ENCODE assay signal across 1 cellular context in the genomic region with DNA sequence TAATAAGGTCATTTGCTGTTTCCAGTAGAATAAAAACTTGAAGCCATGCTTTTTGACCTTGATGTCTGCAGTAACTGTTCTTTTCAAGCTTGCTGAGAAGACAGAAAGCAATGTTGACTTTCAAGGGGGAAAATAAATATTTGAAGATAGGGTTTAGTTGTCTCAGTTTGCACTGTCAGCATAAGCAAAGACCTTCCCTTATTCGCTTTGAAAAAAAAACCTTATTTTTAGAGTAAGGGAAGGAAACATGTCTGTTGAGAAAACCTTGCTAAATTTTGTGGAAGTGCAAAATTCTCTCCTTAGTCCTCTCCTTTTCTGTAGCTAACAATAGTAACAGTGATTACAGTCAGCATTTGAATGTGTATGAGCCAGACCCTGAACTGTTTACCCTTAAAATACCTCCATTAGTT.
A peak's percentile ranks its signal among the peaks of the same experiment; 100 is the strongest.
TF ChIP-seq lines count a peak whose summit lies in the region.

No MANE protein-coding gene starts in this region.

TF ChIP-seq in HepG2, 621 proteins besides CTCF, POLR2A, EP300 and RAD21 (continued from another document and continues in another):
- no peak for TF ChIP-seq AHR (CRISPR knock-in tag; IDR thresholded peaks at IDR 0.05)
- peak; percentile 92 for TF ChIP-seq HDAC2 (CRISPR knock-in tag; IDR thresholded peaks at IDR 0.05)
- no peak for TF ChIP-seq MAZ (IDR thresholded peaks at IDR 0.05; ENCODE audit: borderline replicate concordance, low read depth, low read length)
- TF ChIP-seq MAZ (CRISPR knock-in tag; IDR thresholded peaks at IDR 0.05; ENCODE audit: low read depth), result no peak
- TF ChIP-seq ZNF567 (CRISPR knock-in tag; IDR thresholded peaks at IDR 0.05; ENCODE audit: borderline replicate concordance), result no peak
- TF ChIP-seq JUNB (CRISPR knock-in tag; IDR thresholded peaks at IDR 0.05; ENCODE audit: borderline replicate concordance), result no peak
- TF ChIP-seq ZNF382 (CRISPR knock-in tag; IDR thresholded peaks at IDR 0.05; ENCODE audit: borderline replicate concordance), result no peak
- TF ChIP-seq, protein P1, sequence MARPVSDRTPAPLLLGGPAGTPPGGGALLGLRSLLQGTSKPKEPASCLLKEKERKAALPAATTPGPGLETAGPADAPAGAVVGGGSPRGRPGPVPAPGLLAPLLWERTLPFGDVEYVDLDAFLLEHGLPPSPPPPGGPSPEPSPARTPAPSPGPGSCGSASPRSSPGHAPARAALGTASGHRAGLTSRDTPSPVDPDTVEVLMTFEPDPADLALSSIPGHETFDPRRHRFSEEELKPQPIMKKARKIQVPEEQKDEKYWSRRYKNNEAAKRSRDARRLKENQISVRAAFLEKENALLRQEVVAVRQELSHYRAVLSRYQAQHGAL (CRISPR knock-in tag; IDR thresholded peaks at IDR 0.05; ENCODE audit: not compliant biosample characterization), result no peak
- TF ChIP-seq ZFP90 (CRISPR knock-in tag; IDR thresholded peaks at IDR 0.05; ENCODE audit: borderline replicate concordance), result no peak
- no peak for TF ChIP-seq ZNF552 (CRISPR knock-in tag; IDR thresholded peaks at IDR 0.05; ENCODE audit: borderline replicate concordance)
- 0 out of 2 replicates have a peak, but pooled peaks have one; percentile 42 for TF ChIP-seq POGZ (CRISPR knock-in tag; IDR thresholded peaks at IDR 0.05)
- TF ChIP-seq, protein P2, sequence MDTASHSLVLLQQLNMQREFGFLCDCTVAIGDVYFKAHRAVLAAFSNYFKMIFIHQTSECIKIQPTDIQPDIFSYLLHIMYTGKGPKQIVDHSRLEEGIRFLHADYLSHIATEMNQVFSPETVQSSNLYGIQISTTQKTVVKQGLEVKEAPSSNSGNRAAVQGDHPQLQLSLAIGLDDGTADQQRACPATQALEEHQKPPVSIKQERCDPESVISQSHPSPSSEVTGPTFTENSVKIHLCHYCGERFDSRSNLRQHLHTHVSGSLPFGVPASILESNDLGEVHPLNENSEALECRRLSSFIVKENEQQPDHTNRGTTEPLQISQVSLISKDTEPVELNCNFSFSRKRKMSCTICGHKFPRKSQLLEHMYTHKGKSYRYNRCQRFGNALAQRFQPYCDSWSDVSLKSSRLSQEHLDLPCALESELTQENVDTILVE (CRISPR knock-in tag; IDR thresholded peaks at IDR 0.05), result no peak
- TF ChIP-seq, protein P3, sequence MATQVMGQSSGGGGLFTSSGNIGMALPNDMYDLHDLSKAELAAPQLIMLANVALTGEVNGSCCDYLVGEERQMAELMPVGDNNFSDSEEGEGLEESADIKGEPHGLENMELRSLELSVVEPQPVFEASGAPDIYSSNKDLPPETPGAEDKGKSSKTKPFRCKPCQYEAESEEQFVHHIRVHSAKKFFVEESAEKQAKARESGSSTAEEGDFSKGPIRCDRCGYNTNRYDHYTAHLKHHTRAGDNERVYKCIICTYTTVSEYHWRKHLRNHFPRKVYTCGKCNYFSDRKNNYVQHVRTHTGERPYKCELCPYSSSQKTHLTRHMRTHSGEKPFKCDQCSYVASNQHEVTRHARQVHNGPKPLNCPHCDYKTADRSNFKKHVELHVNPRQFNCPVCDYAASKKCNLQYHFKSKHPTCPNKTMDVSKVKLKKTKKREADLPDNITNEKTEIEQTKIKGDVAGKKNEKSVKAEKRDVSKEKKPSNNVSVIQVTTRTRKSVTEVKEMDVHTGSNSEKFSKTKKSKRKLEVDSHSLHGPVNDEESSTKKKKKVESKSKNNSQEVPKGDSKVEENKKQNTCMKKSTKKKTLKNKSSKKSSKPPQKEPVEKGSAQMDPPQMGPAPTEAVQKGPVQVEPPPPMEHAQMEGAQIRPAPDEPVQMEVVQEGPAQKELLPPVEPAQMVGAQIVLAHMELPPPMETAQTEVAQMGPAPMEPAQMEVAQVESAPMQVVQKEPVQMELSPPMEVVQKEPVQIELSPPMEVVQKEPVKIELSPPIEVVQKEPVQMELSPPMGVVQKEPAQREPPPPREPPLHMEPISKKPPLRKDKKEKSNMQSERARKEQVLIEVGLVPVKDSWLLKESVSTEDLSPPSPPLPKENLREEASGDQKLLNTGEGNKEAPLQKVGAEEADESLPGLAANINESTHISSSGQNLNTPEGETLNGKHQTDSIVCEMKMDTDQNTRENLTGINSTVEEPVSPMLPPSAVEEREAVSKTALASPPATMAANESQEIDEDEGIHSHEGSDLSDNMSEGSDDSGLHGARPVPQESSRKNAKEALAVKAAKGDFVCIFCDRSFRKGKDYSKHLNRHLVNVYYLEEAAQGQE (IDR thresholded peaks at IDR 0.05; ENCODE audit: borderline replicate concordance in 1 of 2, low read depth in 1 of 2, low read length in 2 of 2), result no peak
- TF ChIP-seq MBD4 (IDR thresholded peaks at IDR 0.05; ENCODE audit: borderline replicate concordance, low read length), result no peak
- TF ChIP-seq, protein P4, sequence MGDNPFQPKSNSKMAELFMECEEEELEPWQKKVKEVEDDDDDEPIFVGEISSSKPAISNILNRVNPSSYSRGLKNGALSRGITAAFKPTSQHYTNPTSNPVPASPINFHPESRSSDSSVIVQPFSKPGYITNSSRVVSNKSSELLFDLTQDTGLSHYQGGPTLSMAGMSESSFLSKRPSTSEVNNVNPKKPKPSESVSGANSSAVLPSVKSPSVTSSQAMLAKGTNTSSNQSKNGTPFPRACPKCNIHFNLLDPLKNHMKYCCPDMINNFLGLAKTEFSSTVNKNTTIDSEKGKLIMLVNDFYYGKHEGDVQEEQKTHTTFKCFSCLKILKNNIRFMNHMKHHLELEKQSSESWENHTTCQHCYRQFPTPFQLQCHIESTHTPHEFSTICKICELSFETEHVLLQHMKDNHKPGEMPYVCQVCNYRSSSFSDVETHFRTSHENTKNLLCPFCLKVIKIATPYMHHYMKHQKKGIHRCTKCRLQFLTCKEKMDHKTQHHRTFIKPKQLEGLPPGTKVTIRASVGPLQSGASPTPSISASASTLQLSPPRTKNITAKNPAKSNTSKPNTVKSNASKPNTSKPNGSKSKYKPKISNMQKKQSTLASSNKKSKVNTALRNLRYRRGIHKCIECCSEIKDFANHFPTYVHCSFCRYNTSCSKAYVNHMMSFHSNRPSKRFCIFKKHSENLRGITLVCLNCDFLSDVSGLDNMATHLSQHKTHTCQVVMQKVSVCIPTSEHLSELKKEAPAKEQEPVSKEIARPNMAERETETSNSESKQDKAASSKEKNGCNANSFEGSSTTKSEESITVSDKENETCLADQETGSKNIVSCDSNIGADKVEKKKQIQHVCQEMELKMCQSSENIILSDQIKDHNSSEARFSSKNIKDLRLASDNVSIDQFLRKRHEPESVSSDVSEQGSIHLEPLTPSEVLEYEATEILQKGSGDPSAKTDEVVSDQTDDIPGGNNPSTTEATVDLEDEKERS (CRISPR knock-in tag; IDR thresholded peaks at IDR 0.05), result no peak
- TF ChIP-seq, protein P5, sequence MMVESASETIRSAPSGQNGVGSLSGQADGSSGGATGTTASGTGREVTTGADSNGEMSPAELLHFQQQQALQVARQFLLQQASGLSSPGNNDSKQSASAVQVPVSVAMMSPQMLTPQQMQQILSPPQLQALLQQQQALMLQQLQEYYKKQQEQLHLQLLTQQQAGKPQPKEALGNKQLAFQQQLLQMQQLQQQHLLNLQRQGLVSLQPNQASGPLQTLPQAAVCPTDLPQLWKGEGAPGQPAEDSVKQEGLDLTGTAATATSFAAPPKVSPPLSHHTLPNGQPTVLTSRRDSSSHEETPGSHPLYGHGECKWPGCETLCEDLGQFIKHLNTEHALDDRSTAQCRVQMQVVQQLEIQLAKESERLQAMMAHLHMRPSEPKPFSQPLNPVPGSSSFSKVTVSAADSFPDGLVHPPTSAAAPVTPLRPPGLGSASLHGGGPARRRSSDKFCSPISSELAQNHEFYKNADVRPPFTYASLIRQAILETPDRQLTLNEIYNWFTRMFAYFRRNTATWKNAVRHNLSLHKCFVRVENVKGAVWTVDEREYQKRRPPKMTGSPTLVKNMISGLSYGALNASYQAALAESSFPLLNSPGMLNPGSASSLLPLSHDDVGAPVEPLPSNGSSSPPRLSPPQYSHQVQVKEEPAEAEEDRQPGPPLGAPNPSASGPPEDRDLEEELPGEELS (CRISPR knock-in tag; IDR thresholded peaks at IDR 0.05), result peak; percentile 86
- TF ChIP-seq RBAK (CRISPR knock-in tag; IDR thresholded peaks at IDR 0.05), result peak; percentile 97
- TF ChIP-seq TAF15 (IDR thresholded peaks at IDR 0.05; ENCODE audit: low read depth, low read length, poor library complexity, severe bottlenecking), result no peak
- TF ChIP-seq, protein P6, sequence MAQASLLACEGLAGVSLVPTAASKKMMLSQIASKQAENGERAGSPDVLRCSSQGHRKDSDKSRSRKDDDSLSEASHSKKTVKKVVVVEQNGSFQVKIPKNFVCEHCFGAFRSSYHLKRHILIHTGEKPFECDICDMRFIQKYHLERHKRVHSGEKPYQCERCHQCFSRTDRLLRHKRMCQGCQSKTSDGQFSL (CRISPR knock-in tag; IDR thresholded peaks at IDR 0.05), result no peak
- TF ChIP-seq POLR2AphosphoS2 (IDR thresholded peaks at IDR 0.05; ENCODE audit: low read depth, low read length), result no peak
- TF ChIP-seq SMAD9 (CRISPR knock-in tag; IDR thresholded peaks at IDR 0.05), result no peak
- no peak for TF ChIP-seq ZNF326 (CRISPR knock-in tag; IDR thresholded peaks at IDR 0.05; ENCODE audit: borderline replicate concordance)
- TF ChIP-seq, protein P7, sequence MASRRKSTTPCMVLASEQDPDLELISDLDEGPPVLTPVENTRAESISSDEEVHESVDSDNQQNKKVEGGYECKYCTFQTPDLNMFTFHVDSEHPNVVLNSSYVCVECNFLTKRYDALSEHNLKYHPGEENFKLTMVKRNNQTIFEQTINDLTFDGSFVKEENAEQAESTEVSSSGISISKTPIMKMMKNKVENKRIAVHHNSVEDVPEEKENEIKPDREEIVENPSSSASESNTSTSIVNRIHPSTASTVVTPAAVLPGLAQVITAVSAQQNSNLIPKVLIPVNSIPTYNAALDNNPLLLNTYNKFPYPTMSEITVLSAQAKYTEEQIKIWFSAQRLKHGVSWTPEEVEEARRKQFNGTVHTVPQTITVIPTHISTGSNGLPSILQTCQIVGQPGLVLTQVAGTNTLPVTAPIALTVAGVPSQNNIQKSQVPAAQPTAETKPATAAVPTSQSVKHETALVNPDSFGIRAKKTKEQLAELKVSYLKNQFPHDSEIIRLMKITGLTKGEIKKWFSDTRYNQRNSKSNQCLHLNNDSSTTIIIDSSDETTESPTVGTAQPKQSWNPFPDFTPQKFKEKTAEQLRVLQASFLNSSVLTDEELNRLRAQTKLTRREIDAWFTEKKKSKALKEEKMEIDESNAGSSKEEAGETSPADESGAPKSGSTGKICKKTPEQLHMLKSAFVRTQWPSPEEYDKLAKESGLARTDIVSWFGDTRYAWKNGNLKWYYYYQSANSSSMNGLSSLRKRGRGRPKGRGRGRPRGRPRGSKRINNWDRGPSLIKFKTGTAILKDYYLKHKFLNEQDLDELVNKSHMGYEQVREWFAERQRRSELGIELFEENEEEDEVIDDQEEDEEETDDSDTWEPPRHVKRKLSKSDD (CRISPR knock-in tag; IDR thresholded peaks at IDR 0.05; ENCODE audit: low read depth), result no peak
- TF ChIP-seq, protein P8, sequence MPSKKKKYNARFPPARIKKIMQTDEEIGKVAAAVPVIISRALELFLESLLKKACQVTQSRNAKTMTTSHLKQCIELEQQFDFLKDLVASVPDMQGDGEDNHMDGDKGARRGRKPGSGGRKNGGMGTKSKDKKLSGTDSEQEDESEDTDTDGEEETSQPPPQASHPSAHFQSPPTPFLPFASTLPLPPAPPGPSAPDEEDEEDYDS (CRISPR knock-in tag; IDR thresholded peaks at IDR 0.05), result no peak
- no peak for TF ChIP-seq KDM5B (CRISPR knock-in tag; IDR thresholded peaks at IDR 0.05; ENCODE audit: borderline replicate concordance)
- TF ChIP-seq IKZF1 (IDR thresholded peaks at IDR 0.05), result no peak
- TF ChIP-seq CCAR2 (optimal IDR thresholded peaks at IDR 0.05; ENCODE audit: low read depth, low read length), result no peak
- TF ChIP-seq, protein P9, sequence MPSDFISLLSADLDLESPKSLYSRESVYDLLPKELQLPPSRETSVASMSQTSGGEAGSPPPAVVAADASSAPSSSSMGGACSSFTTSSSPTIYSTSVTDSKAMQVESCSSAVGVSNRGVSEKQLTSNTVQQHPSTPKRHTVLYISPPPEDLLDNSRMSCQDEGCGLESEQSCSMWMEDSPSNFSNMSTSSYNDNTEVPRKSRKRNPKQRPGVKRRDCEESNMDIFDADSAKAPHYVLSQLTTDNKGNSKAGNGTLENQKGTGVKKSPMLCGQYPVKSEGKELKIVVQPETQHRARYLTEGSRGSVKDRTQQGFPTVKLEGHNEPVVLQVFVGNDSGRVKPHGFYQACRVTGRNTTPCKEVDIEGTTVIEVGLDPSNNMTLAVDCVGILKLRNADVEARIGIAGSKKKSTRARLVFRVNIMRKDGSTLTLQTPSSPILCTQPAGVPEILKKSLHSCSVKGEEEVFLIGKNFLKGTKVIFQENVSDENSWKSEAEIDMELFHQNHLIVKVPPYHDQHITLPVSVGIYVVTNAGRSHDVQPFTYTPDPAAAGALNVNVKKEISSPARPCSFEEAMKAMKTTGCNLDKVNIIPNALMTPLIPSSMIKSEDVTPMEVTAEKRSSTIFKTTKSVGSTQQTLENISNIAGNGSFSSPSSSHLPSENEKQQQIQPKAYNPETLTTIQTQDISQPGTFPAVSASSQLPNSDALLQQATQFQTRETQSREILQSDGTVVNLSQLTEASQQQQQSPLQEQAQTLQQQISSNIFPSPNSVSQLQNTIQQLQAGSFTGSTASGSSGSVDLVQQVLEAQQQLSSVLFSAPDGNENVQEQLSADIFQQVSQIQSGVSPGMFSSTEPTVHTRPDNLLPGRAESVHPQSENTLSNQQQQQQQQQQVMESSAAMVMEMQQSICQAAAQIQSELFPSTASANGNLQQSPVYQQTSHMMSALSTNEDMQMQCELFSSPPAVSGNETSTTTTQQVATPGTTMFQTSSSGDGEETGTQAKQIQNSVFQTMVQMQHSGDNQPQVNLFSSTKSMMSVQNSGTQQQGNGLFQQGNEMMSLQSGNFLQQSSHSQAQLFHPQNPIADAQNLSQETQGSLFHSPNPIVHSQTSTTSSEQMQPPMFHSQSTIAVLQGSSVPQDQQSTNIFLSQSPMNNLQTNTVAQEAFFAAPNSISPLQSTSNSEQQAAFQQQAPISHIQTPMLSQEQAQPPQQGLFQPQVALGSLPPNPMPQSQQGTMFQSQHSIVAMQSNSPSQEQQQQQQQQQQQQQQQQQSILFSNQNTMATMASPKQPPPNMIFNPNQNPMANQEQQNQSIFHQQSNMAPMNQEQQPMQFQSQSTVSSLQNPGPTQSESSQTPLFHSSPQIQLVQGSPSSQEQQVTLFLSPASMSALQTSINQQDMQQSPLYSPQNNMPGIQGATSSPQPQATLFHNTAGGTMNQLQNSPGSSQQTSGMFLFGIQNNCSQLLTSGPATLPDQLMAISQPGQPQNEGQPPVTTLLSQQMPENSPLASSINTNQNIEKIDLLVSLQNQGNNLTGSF (CRISPR knock-in tag; IDR thresholded peaks at IDR 0.05), result no peak
- 0 out of 2 replicates have a peak, but pooled peaks have one; percentile 64 for TF ChIP-seq ZNF292 (CRISPR knock-in tag; IDR thresholded peaks at IDR 0.05; ENCODE audit: borderline replicate concordance, low read depth)
